Comparison of ENCODE assay signal across 8 cellular contexts in the genomic region with DNA sequence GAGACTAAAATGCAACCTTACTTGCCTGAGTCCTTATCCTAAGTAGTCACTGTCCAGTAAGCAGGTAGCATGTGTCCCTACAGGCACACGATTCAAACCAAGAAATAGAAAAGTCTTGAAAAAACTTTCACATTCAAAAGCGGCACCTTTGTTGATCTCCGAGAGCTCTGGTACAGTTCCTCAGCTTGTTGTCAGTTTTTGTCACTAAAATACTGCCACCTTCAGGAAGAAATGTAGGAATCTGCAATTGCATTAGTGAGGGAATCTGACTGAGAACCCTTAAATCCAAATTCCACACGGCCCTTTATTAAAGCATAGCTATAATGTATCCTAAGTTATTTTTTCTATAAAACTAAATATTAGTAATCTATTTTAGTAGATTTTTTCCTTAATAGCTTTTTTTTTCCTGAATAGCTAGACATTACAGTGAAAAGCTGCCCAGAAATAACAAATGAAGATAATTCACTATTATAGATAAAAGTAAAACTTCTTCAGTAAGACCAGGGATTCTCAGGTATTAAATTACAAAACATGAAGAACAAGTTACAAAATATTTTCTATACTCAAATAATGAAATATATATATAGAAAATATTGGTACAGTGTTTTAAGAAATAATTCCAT. TPM values are rescaled to one million over a fixed set of nuclear protein-coding genes. Genes with fewer than 3 reads are reported as not detected.
A peak's percentile ranks its signal among the peaks of the same experiment; 100 is the strongest.
DNase-seq lines count a peak whose midpoint lies in the region; ATAC-seq, FAIRE-seq and TF ChIP-seq lines count a peak whose summit lies in the region.

No MANE protein-coding gene starts in this region.

- no peaks in the 10 kb centered on the region for H3K27me3 ChIP-seq in Peyer's patch
- no peaks in the 10 kb centered on the region for H3K27me3 ChIP-seq in colonic mucosa
- no peaks in the 10 kb centered on the region for H3K27me3 ChIP-seq in lower lobe of right lung (ENCODE audit: low read depth)

- H3K27ac ChIP-seq in Peyer's patch (no peak overlapping the region), colonic mucosa (no peak overlapping the region), lower lobe of right lung (no peak overlapping the region)

- peaks cover 3% of the 10 kb centered on the region for H3K4me1 Mint-ChIP-seq in activated T-cell treated with anti-CD3 and anti-CD28 coated beads, Interleukin-2, amount 50 U/mL, for 24 hours (ENCODE audit: low read depth)

- no peaks in the 10 kb centered on the region for H3K4me1 ChIP-seq in Peyer's patch
- H3K4me1 ChIP-seq in colonic mucosa: no peaks in the 10 kb centered on the region
- H3K4me1 ChIP-seq in lower lobe of right lung: no peaks in the 10 kb centered on the region

- TF ChIP-seq CTCF in Peyer's patch (IDR thresholded peaks at IDR 0.05) (peak in 5 of 6 experiments; percentile 25 to 78 (median 75)), colonic mucosa (IDR thresholded peaks at IDR 0.05) (peak; percentile 48), lower lobe of right lung (IDR thresholded peaks at IDR 0.05) (peak; percentile 77)

- DNase-seq in activated T-cell treated with anti-CD3 and anti-CD28 coated beads, Interleukin-2, amount 50 U/mL, for 24 hours: no peak
- no peak for DNase-seq in activated T-cell treated with anti-CD3 and anti-CD28 coated beads, Interleukin-2, amount 50 U/mL, for 1 hour
- DNase-seq in HuH-7 (ENCODE audit: low spot score): peak; percentile 44
- DNase-seq in Peyer's patch: no peak
- no peak for DNase-seq in colonic mucosa
- DNase-seq in lower lobe of right lung: no peak
- DNase-seq in urothelium cell line (ENCODE audit: low spot score): peak; percentile 61

- peaks cover 9% of the 10 kb centered on the region for H3K27me3 Mint-ChIP-seq in activated T-cell treated with anti-CD3 and anti-CD28 coated beads, Interleukin-2, amount 50 U/mL, for 24 hours

- no peak overlapping the region for H3K4me3 ChIP-seq in Peyer's patch
- no peak overlapping the region for H3K4me3 ChIP-seq in colonic mucosa
- no peak overlapping the region for H3K4me3 ChIP-seq in lower lobe of right lung

- H3K36me3 ChIP-seq in Peyer's patch (no peaks in the 10 kb centered on the region), colonic mucosa (no peaks in the 10 kb centered on the region), lower lobe of right lung (no peaks in the 10 kb centered on the region)

- no peaks in the 10 kb centered on the region for H3K9me3 Mint-ChIP-seq in activated T-cell treated with anti-CD3 and anti-CD28 coated beads, Interleukin-2, amount 50 U/mL, for 24 hours

- no peak overlapping the region for H3K27ac Mint-ChIP-seq in activated T-cell treated with anti-CD3 and anti-CD28 coated beads, Interleukin-2, amount 50 U/mL, for 24 hours

- no peak for TF ChIP-seq POLR2A in Peyer's patch (IDR thresholded peaks at IDR 0.05)

- FAIRE-seq in urothelium cell line (lab: Jason Lieb, UNC): no peak

- intact Hi-C loops in colonic mucosa (cut with DNase I) (loop anchor here (5.0 kb wide), 1 partner anchor 184 kb away; no protein-coding TSS in a partner anchor), lower lobe of right lung (cut with DNase I) (loop anchor here (10.0 kb wide), 1 partner anchor 146 kb away; no protein-coding TSS in a partner anchor)

- no peaks in the 10 kb centered on the region for H3K36me3 Mint-ChIP-seq in activated T-cell treated with anti-CD3 and anti-CD28 coated beads, Interleukin-2, amount 50 U/mL, for 24 hours (ENCODE audit: low read depth)

- no peak overlapping the region for H3K9ac ChIP-seq in colonic mucosa (ENCODE audit: low read depth in 2 of 2, low read length in 2 of 2)

- peak; percentile 77 for ATAC-seq in GM21576 (IDR thresholded peaks at IDR 0.05; ENCODE audit: unreplicated experiment)
- peak; percentile 67 to 88 for ATAC-seq in lower lobe of right lung

- H3K4me3 Mint-ChIP-seq in activated T-cell treated with anti-CD3 and anti-CD28 coated beads, Interleukin-2, amount 50 U/mL, for 24 hours: peak overlapping the region; percentile 46

- H3K9me3 ChIP-seq in Peyer's patch (no peaks in the 10 kb centered on the region), colonic mucosa (no peaks in the 10 kb centered on the region), lower lobe of right lung (no peaks in the 10 kb centered on the region)

RNA-seq across cellular contexts. Expression of a gene that starts 44.0 kb away (rescaled TPM):
- total RNA-seq in Peyer's patch: not detected
- not detected for total RNA-seq in colonic mucosa
- not detected for total RNA-seq in lower lobe of right lung

Comparison
In these comparisons a context has a peak if more than half of its experiments do, and no peak if none do; other contexts are left out.
1. DNase-seq: peak in HuH-7 (single experiment) and urothelium cell line (single experiment); none in activated T-cell treated with anti-CD3 and anti-CD28 coated beads, Interleukin-2, amount 50 U/mL, for 24 hours (single experiment), activated T-cell treated with anti-CD3 and anti-CD28 coated beads, Interleukin-2, amount 50 U/mL, for 1 hour (single experiment), Peyer's patch (0 of 3), colonic mucosa (single experiment) and lower lobe of right lung (single experiment).
2. Peak in every context shown above with its lines, with median percentiles within 50 percentile points of each other: CTCF ChIP-seq.